In the genomic region with DNA sequence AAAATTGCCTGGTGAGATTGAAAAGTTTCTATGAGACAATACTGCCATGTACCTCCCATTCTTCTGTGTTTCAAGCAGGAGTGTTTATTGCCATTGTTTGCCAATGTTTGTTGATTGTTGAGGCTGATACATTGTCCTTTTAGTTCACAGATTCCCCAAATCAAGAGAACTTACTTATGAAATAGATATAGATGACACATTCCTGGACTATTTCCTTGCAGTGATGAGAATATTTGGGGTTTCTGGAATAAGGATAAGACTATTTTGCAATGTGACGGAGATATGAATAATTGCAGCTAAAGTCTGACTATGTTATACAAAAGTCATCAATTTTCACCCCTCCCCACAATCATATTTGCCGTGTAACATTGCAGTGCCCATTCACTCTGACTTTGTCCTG, we compare ENCODE assay signal across 1 cellular context.
TF ChIP-seq lines count a peak whose summit lies in the region.

No MANE protein-coding gene starts in this region.

TF ChIP-seq in SK-N-SH, 30 proteins besides CTCF, POLR2A, EP300 and RAD21 (continued from another document):
- TF ChIP-seq USF1 (IDR thresholded peaks at IDR 0.05; ENCODE audit: borderline replicate concordance, low read depth) (no peak), CHD2 (IDR thresholded peaks at IDR 0.05; ENCODE audit: low read length, partially characterized antibody) (no peak), MEF2A (IDR thresholded peaks at IDR 0.05; ENCODE audit: borderline replicate concordance, low read depth) (no peak), RFX5 (IDR thresholded peaks at IDR 0.05; ENCODE audit: low read length) (no peak), JUND (IDR thresholded peaks at IDR 0.05) (no peak), NRF1 (IDR thresholded peaks at IDR 0.05; ENCODE audit: low read depth, low read length) (no peak), IRF3 (IDR thresholded peaks at IDR 0.05; ENCODE audit: low read depth, low read length) (no peak), ELF1 (IDR thresholded peaks at IDR 0.05) (no peak), RCOR1 (IDR thresholded peaks at IDR 0.05; ENCODE audit: low read length) (no peak), GABPA (IDR thresholded peaks at IDR 0.05; ENCODE audit: low read depth) (no peak), TEAD4 (IDR thresholded peaks at IDR 0.05; ENCODE audit: borderline replicate concordance, insufficient read depth) (no peak), TCF12 (IDR thresholded peaks at IDR 0.05) (no peak)
- TF ChIP-seq, protein P1, sequence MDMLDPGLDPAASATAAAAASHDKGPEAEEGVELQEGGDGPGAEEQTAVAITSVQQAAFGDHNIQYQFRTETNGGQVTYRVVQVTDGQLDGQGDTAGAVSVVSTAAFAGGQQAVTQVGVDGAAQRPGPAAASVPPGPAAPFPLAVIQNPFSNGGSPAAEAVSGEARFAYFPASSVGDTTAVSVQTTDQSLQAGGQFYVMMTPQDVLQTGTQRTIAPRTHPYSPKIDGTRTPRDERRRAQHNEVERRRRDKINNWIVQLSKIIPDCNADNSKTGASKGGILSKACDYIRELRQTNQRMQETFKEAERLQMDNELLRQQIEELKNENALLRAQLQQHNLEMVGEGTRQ (IDR thresholded peaks at IDR 0.05; ENCODE audit: borderline replicate concordance, low read depth, low read length): no peak
